10 cellular contexts compared by ENCODE assay signal in genomic region chr1:2611034-2611501, GRCh38. TPM values are rescaled to one million over a fixed set of nuclear protein-coding genes. Genes with fewer than 3 reads are reported as not detected.
DNase-seq lines count a peak whose midpoint lies in the region; ATAC-seq and TF ChIP-seq lines count a peak whose summit lies in the region.
"Had no signal": no experiment of that assay in that cellular context is flagged by ENCODE, and none has a peak within 500 bp of the region (broad histone marks: within the 10 kb centered on the region; RNA-seq: fewer than 3 reads in every experiment).

No MANE protein-coding gene starts in this region.

- H3K27ac ChIP-seq in tibial nerve: no peak overlapping the region
- H3K27ac ChIP-seq: 22Rv1 had no signal

- TF ChIP-seq POLR2A in tibial nerve (IDR thresholded peaks at IDR 0.05): no peak

- 4 to 12% methylated on average over 22 to 23 of the region's 24 CpGs for WGBS in tibial nerve, 2 donors

- peak overlapping the region; percentile 36 for H3K4me3 ChIP-seq in epithelial cell of proximal tubule (ENCODE audit: low read depth, low read length)
- H3K4me3 ChIP-seq in tibial nerve: peak overlapping the region in 1 of 4 donors; percentile 35

- TF ChIP-seq CTCF in epithelial cell of proximal tubule (conservative IDR thresholded peaks at IDR 0.05; ENCODE audit: low read depth, low read length) (no peak), tibial nerve (IDR thresholded peaks at IDR 0.05) (no peak)

- DNase-seq in DMS 273 (lab: John Stamatoyannopoulos, UW; ENCODE audit: unreplicated experiment): peak; percentile 66
- DNase-seq in DMS 273 treated with DMSO at 0.1 percent for 48 hours (lab: John Stamatoyannopoulos, UW): no peak
- peak; percentile 71 for DNase-seq in NCI-H82 (lab: John Stamatoyannopoulos, UW)
- no peak for DNase-seq in epithelial cell of proximal tubule (ENCODE audit: low read depth)
- peak; percentile 72 for DNase-seq in retina
- no peak for DNase-seq in NK-92 (lab: John Stamatoyannopoulos, UW; ENCODE audit: unreplicated experiment)
- no peak for DNase-seq in tibial nerve (ENCODE audit: low spot score in 2 of 2)
- DNase-seq: activated CD8-positive, alpha-beta memory T cell treated with anti-CD3 and anti-CD28 coated beads for 24 hours had no signal

- H3K4me1 ChIP-seq in tibial nerve: peaks cover 0 to 23% (median 2%) of the 10 kb centered on the region in 4 donors

- no peak for ATAC-seq in GM21528 (IDR thresholded peaks at IDR 0.05; ENCODE audit: low FRiP score, unreplicated experiment)

- peaks cover 0 to 3% of the 10 kb centered on the region in 2 donors for H3K27me3 ChIP-seq in tibial nerve

- H3K36me3 ChIP-seq in tibial nerve: no peaks in the 10 kb centered on the region

- TF ChIP-seq EP300 in tibial nerve (IDR thresholded peaks at IDR 0.05): no peak

- peaks cover 0 to 34% (median 0%) of the 10 kb centered on the region in 4 donors for H3K9me3 ChIP-seq in tibial nerve

RNA-seq across cellular contexts. Expression of gene MMEL1, which starts 21.7 kb away (rescaled TPM):
- total RNA-seq in epithelial cell of proximal tubule: not detected in 2 replicates
- 1 to 10 TPM in 1 of 4 donors, under 1 TPM in 1, not detected in 2; 0.21 to 2.2 TPM for total RNA-seq in tibial nerve

RNA-seq across cellular contexts. Expression of gene PRXL2B, which starts 24.5 kb away (rescaled TPM):
- 35.4 and 72.2 TPM in 2 replicates for total RNA-seq in epithelial cell of proximal tubule
- 10 to 100 TPM; 14.4 to 18.0 (median 16.9) TPM for total RNA-seq in tibial nerve

RNA-seq across cellular contexts. Expression of gene TNFRSF14, which starts 54.9 kb away (rescaled TPM):
- 2.7 and 5.8 TPM in 2 replicates for total RNA-seq in epithelial cell of proximal tubule
- 100 to 1,000 TPM in 1 of 4 donors, 10 to 100 TPM in 3; 64.9 to 105 (median 91.1) TPM for total RNA-seq in tibial nerve

Comparison
In these comparisons a context has a peak if more than half of its experiments do, and no peak if none do; other contexts are left out.
1. DNase-seq: peak in DMS 273 (single experiment), NCI-H82 (single experiment) and retina (single experiment); none in DMS 273 treated with DMSO at 0.1 percent for 48 hours (single experiment), epithelial cell of proximal tubule (single experiment), NK-92 (single experiment) and tibial nerve (0 of 2).